ENCODE assay signal across 8 cellular contexts in the genomic region with DNA sequence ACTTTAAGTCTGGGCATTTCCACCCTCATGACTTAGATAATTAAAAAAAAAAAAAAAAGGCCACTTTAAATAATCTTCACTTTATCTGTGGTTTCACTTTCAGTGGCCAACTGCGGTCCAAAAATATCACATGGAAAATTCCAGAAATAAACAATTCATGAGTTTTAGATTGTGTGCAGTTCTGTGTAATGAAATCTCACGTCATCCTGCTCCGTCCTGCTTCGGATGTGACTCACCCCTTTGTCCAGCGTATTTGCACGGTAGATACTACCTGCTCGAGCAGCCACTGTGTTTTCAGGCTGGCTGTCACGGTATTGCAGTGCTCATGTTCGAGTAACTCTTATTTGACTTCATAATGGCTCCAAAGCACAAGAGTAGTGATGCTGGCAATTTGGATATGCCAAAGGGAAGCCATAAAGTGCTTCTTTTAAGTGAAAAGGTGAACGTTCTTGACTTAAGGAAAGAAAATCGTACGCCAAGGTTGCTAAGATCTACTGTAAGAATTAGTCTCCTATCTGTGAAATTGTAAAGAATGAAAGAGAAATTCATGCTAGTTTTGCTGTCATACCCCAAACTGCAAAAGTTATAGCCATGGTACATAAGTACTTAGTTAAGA. TPM values are rescaled to one million over a fixed set of nuclear protein-coding genes. Genes with fewer than 3 reads are reported as not detected.
DNase-seq lines count a peak whose midpoint lies in the region; ATAC-seq and TF ChIP-seq lines count a peak whose summit lies in the region.

No MANE protein-coding gene starts in this region.

- peaks cover 24% of the 10 kb centered on the region for H3K36me3 ChIP-seq in MG63

- peak; percentile 25 for ATAC-seq in GM19438 (IDR thresholded peaks at IDR 0.05; ENCODE audit: low read depth, unreplicated experiment)
- peak; percentile 29 for ATAC-seq in HG03460 (IDR thresholded peaks at IDR 0.05; ENCODE audit: unreplicated experiment)
- ATAC-seq in stimulated activated naive CD8-positive, alpha-beta T cell treated with anti-CD3 and anti-CD28 coated beads, Interleukin-15, amount 100 ng/mL, for 72 hours, result no peak

- no peak for TF ChIP-seq CTCF in choroid plexus epithelial cell (conservative IDR thresholded peaks at IDR 0.05; ENCODE audit: low read depth, low read length)

- peaks cover 26% of the 10 kb centered on the region for H3K27me3 Mint-ChIP-seq in stimulated activated naive CD8-positive, alpha-beta T cell treated with anti-CD3 and anti-CD28 coated beads, Interleukin-15, amount 100 ng/mL, for 72 hours
- no peaks in the 10 kb centered on the region for H3K27me3 Mint-ChIP-seq in activated T-helper 2 cell treated with anti-CD3 and anti-CD28 coated beads, Interferon-gamma antibody, Interleukin-2, Interleukin-4, amounts not matched to agents 10 μg/mL and 5 μg/mL and 100 μg/mL, durations not matched to agents 14 hours and 24 hours and 36 hours (ENCODE audit: low read depth)

- intact Hi-C loops in activated T-helper 2 cell treated with anti-CD3 and anti-CD28 coated beads, Interferon-gamma antibody, Interleukin-2, Interleukin-4, amounts not matched to agents 10 μg/mL and 5 μg/mL and 100 μg/mL, durations not matched to agents 14 hours and 24 hours and 36 hours (cut with micrococcal nuclease), result no loop called here

- DNase-seq in DMS153 treated with DMSO at 0.1 percent for 48 hours (lab: John Stamatoyannopoulos, UW; ENCODE audit: unreplicated experiment) (peak; percentile 11), choroid plexus epithelial cell (ENCODE audit: low read depth) (peak; percentile 81), MG63 (no peak), LoVo (ENCODE audit: low spot score) (no peak)
- no peak for DNase-seq in stimulated activated naive CD8-positive, alpha-beta T cell treated with anti-CD3 and anti-CD28 coated beads, Interleukin-15, amount 100 ng/mL, for 72 hours
- DNase-seq in activated T-helper 2 cell treated with anti-CD3 and anti-CD28 coated beads, Interferon-gamma antibody, Interleukin-2, Interleukin-4, amounts not matched to agents 10 μg/mL and 5 μg/mL and 100 μg/mL, durations not matched to agents 14 hours and 24 hours and 36 hours (ENCODE audit: low spot score), result no peak

- H3K9me3 ChIP-seq in MG63, result no peaks in the 10 kb centered on the region

- H3K36me3 Mint-ChIP-seq in activated T-helper 2 cell treated with anti-CD3 and anti-CD28 coated beads, Interferon-gamma antibody, Interleukin-2, Interleukin-4, amounts not matched to agents 10 μg/mL and 5 μg/mL and 100 μg/mL, durations not matched to agents 14 hours and 24 hours and 36 hours (ENCODE audit: low read depth), result peaks cover 47% of the 10 kb centered on the region

- H3K27me3 ChIP-seq in MG63, result no peaks in the 10 kb centered on the region

- H3K9me3 Mint-ChIP-seq in stimulated activated naive CD8-positive, alpha-beta T cell treated with anti-CD3 and anti-CD28 coated beads, Interleukin-15, amount 100 ng/mL, for 72 hours, result no peaks in the 10 kb centered on the region
- no peaks in the 10 kb centered on the region for H3K9me3 Mint-ChIP-seq in activated T-helper 2 cell treated with anti-CD3 and anti-CD28 coated beads, Interferon-gamma antibody, Interleukin-2, Interleukin-4, amounts not matched to agents 10 μg/mL and 5 μg/mL and 100 μg/mL, durations not matched to agents 14 hours and 24 hours and 36 hours

- H3K4me3 ChIP-seq in choroid plexus epithelial cell (ENCODE audit: low read depth, low read length), result peak overlapping the region; percentile 57
- no peak overlapping the region for H3K4me3 ChIP-seq in MG63

- no peak overlapping the region for H3K27ac Mint-ChIP-seq in stimulated activated naive CD8-positive, alpha-beta T cell treated with anti-CD3 and anti-CD28 coated beads, Interleukin-15, amount 100 ng/mL, for 72 hours
- no peak overlapping the region for H3K27ac Mint-ChIP-seq in activated T-helper 2 cell treated with anti-CD3 and anti-CD28 coated beads, Interferon-gamma antibody, Interleukin-2, Interleukin-4, amounts not matched to agents 10 μg/mL and 5 μg/mL and 100 μg/mL, durations not matched to agents 14 hours and 24 hours and 36 hours

- no peaks in the 10 kb centered on the region for H3K4me1 Mint-ChIP-seq in stimulated activated naive CD8-positive, alpha-beta T cell treated with anti-CD3 and anti-CD28 coated beads, Interleukin-15, amount 100 ng/mL, for 72 hours
- H3K4me1 Mint-ChIP-seq in activated T-helper 2 cell treated with anti-CD3 and anti-CD28 coated beads, Interferon-gamma antibody, Interleukin-2, Interleukin-4, amounts not matched to agents 10 μg/mL and 5 μg/mL and 100 μg/mL, durations not matched to agents 14 hours and 24 hours and 36 hours (ENCODE audit: low read depth), result peaks cover 38% of the 10 kb centered on the region

- no peak overlapping the region for H3K4me3 Mint-ChIP-seq in stimulated activated naive CD8-positive, alpha-beta T cell treated with anti-CD3 and anti-CD28 coated beads, Interleukin-15, amount 100 ng/mL, for 72 hours
- no peak overlapping the region for H3K4me3 Mint-ChIP-seq in activated T-helper 2 cell treated with anti-CD3 and anti-CD28 coated beads, Interferon-gamma antibody, Interleukin-2, Interleukin-4, amounts not matched to agents 10 μg/mL and 5 μg/mL and 100 μg/mL, durations not matched to agents 14 hours and 24 hours and 36 hours (ENCODE audit: low read depth)

RNA-seq across cellular contexts. Expression of a gene that starts 2.4 kb away (rescaled TPM):
- total RNA-seq in MG63 (2014; rRNA removed; shearing (Covaris generic); ENCODE audit: low replicate concordance), result 2.4 and 2.5 TPM in 2 replicates
- total RNA-seq in activated T-helper 2 cell treated with anti-CD3 and anti-CD28 coated beads, Interferon-gamma antibody, Interleukin-2, Interleukin-4, amounts not matched to agents 10 μg/mL and 5 μg/mL and 100 μg/mL, durations not matched to agents 14 hours and 24 hours and 36 hours, result 14.3 and 17.7 TPM in 2 replicates

Comparison
In these comparisons a context has a peak if more than half of its experiments do, and no peak if none do; other contexts are left out.
1. DNase-seq: peak in DMS153 treated with DMSO at 0.1 percent for 48 hours (single experiment) and choroid plexus epithelial cell (single experiment); none in stimulated activated naive CD8-positive, alpha-beta T cell treated with anti-CD3 and anti-CD28 coated beads, Interleukin-15, amount 100 ng/mL, for 72 hours (0 of 2), MG63 (single experiment), activated T-helper 2 cell treated with anti-CD3 and anti-CD28 coated beads, Interferon-gamma antibody, Interleukin-2, Interleukin-4, amounts not matched to agents 10 μg/mL and 5 μg/mL and 100 μg/mL, durations not matched to agents 14 hours and 24 hours and 36 hours (single experiment) and LoVo (single experiment).